ENCODE assay signal across 8 cellular contexts in genomic region chr17:80455328-80455710, GRCh38. TPM values are rescaled to one million over a fixed set of nuclear protein-coding genes. Genes with fewer than 3 reads are reported as not detected.
DNase-seq lines count a peak whose midpoint lies in the region; ATAC-seq and TF ChIP-seq lines count a peak whose summit lies in the region.

No MANE protein-coding gene starts in this region.

- H3K27me3 ChIP-seq in psoas muscle (ENCODE audit: insufficient read depth in 3 of 3, low read length in 2 of 3), result no peaks in the 10 kb centered on the region

- 1 to 6% (median 2%) methylated on average over 21 of the region's 21 CpGs for WGBS in psoas muscle, 3 donors

- peaks cover 18% of the 10 kb centered on the region for H3K4me1 Mint-ChIP-seq in activated naive CD8-positive, alpha-beta T cell (ENCODE audit: low read depth)

- H3K27ac Mint-ChIP-seq in activated naive CD8-positive, alpha-beta T cell, result peak overlapping the region; percentile 94

- DNase-seq in CD1c-positive myeloid dendritic cell (ENCODE audit: extremely low spot score), result peak; percentile 56
- peak; percentile 57 for DNase-seq in LoVo (ENCODE audit: low spot score)
- DNase-seq in left cardiac atrium, result peak; percentile 70
- peak; percentile 71 to 82 for DNase-seq in psoas muscle

- intact Hi-C loops in left cardiac atrium (cut with DNase I) (no loop called here), psoas muscle (cut with DNase I) (loop anchor here in 1 of 2 donors (2.0 kb wide), 1 partner anchor 377 kb away; no protein-coding TSS in a partner anchor)

- no peaks in the 10 kb centered on the region for H3K9me3 ChIP-seq in psoas muscle

- H3K4me3 Mint-ChIP-seq in activated naive CD8-positive, alpha-beta T cell, result peak overlapping the region; percentile 89

- peaks cover 5% of the 10 kb centered on the region for H3K27me3 Mint-ChIP-seq in activated naive CD8-positive, alpha-beta T cell

- no peaks in the 10 kb centered on the region for H3K36me3 ChIP-seq in psoas muscle (ENCODE audit: insufficient read depth in 1 of 2, low read depth in 1 of 2)

- H3K9me3 Mint-ChIP-seq in activated naive CD8-positive, alpha-beta T cell (ENCODE audit: low read depth), result no peaks in the 10 kb centered on the region

- H3K4me3 ChIP-seq in psoas muscle, result peak overlapping the region; percentile 79

- ATAC-seq in GM19395 (IDR thresholded peaks at IDR 0.05; ENCODE audit: unreplicated experiment) (peak; percentile 38), left cardiac atrium (peak; percentile 29 to 67), psoas muscle (peak; percentile 40 to 61 (median 50)), HG03571 (IDR thresholded peaks at IDR 0.05; ENCODE audit: unreplicated experiment) (no peak), HG02571 (IDR thresholded peaks at IDR 0.05; ENCODE audit: unreplicated experiment) (no peak)

- TF ChIP-seq CTCF in psoas muscle (IDR thresholded peaks at IDR 0.05), result no peak

- no peaks in the 10 kb centered on the region for H3K36me3 Mint-ChIP-seq in activated naive CD8-positive, alpha-beta T cell

- peaks cover 36% of the 10 kb centered on the region for H3K4me1 ChIP-seq in psoas muscle

- H3K27ac ChIP-seq in psoas muscle, result peak overlapping the region; percentile 98

RNA-seq across cellular contexts. Expression of gene NPTX1, which starts 21.1 kb away (rescaled TPM):
- total RNA-seq in left cardiac atrium, result not detected
- total RNA-seq in psoas muscle, result under 1 TPM; 0.25 to 0.84 (median 0.61) TPM
- polyA plus RNA-seq in psoas muscle, result 1 to 10 TPM in 2 of 3 donors, under 1 TPM in 1; 0.30 to 1.3 (median 1.2) TPM

RNA-seq across cellular contexts. Expression of gene ENDOV, which starts 40.4 kb away (rescaled TPM):
- 10 to 100 TPM; 10.3 to 11.7 TPM for total RNA-seq in left cardiac atrium
- total RNA-seq in psoas muscle, result 10 to 100 TPM; 12.0 to 23.7 (median 15.1) TPM
- 10 to 100 TPM; 12.2 to 24.3 (median 20.5) TPM for polyA plus RNA-seq in psoas muscle

Comparison
In these comparisons a context has a peak if more than half of its experiments do, and no peak if none do; other contexts are left out.
1. ATAC-seq: peak in GM19395 (single experiment), left cardiac atrium (2 of 2) and psoas muscle (4 of 4); none in HG03571 (single experiment) and HG02571 (single experiment).
2. Peak in every context shown above with its lines, with median percentiles within 50 percentile points of each other: DNase-seq.